Comparison of ENCODE assay signal across 1 cellular context in the genomic region with DNA sequence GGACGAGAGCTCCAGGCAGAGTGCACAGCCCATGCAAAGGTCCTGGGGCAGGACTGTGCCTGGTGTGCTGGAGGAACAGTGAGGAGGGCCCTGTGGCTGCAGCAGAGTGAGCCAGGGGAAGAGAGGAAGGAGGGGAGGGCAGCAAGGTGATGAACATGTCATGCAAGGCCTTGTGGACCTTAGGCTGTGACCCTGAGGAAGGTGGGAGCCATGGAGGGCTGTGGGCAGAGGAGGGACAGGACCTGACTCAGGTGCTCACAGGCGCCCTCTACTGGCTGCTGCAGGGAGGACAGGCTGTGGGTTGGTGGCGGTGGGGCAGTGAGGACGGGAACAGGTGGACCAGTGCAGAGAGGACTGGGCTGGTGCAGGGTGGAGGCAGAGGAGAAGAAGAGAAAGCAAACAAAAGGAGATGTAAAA.
A peak's percentile ranks its signal among the peaks of the same experiment; 100 is the strongest.
TF ChIP-seq lines count a peak whose summit lies in the region.

No MANE protein-coding gene starts in this region.

TF ChIP-seq in K562, 482 proteins besides CTCF, POLR2A, EP300 and RAD21 (continued from another document and continues in another):
- peak; percentile 68 for TF ChIP-seq RBM25 (IDR thresholded peaks at IDR 0.05; ENCODE audit: low read depth, low read length, severe bottlenecking)
- TF ChIP-seq, protein P1, sequence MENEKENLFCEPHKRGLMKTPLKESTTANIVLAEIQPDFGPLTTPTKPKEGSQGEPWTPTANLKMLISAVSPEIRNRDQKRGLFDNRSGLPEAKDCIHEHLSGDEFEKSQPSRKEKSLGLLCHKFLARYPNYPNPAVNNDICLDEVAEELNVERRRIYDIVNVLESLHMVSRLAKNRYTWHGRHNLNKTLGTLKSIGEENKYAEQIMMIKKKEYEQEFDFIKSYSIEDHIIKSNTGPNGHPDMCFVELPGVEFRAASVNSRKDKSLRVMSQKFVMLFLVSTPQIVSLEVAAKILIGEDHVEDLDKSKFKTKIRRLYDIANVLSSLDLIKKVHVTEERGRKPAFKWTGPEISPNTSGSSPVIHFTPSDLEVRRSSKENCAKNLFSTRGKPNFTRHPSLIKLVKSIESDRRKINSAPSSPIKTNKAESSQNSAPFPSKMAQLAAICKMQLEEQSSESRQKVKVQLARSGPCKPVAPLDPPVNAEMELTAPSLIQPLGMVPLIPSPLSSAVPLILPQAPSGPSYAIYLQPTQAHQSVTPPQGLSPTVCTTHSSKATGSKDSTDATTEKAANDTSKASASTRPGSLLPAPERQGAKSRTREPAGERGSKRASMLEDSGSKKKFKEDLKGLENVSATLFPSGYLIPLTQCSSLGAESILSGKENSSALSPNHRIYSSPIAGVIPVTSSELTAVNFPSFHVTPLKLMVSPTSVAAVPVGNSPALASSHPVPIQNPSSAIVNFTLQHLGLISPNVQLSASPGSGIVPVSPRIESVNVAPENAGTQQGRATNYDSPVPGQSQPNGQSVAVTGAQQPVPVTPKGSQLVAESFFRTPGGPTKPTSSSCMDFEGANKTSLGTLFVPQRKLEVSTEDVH (IDR thresholded peaks at IDR 0.05; ENCODE audit: low read depth, partially characterized antibody): peak; percentile 28
- no peak for TF ChIP-seq HNRNPH1 (optimal IDR thresholded peaks at IDR 0.05; ENCODE audit: low read depth, low read length)
- peak; percentile 95 for TF ChIP-seq HDAC2 (IDR thresholded peaks at IDR 0.05)
- TF ChIP-seq CBFA2T3 (IDR thresholded peaks at IDR 0.05): 0 out of 2 replicates have a peak, but pooled peaks have one; percentile 9
- TF ChIP-seq ZNF282 (CRISPR knock-in tag; IDR thresholded peaks at IDR 0.05): no peak
- peak in 1 of 2 experiments; percentile 63; a peak in 1 of 4 replicates for TF ChIP-seq ARNT (IDR thresholded peaks at IDR 0.05)
- no peak for TF ChIP-seq ZNF780A (CRISPR knock-in tag; IDR thresholded peaks at IDR 0.05)
- TF ChIP-seq KDM1A (IDR thresholded peaks at IDR 0.05): peak; percentile 95 to 98
- no peak for TF ChIP-seq SREBF1 (IDR thresholded peaks at IDR 0.05; ENCODE audit: borderline replicate concordance, low read depth, low read length)
- TF ChIP-seq NCOR1 (IDR thresholded peaks at IDR 0.05): no peak
- TF ChIP-seq ZNF766 (CRISPR knock-in tag; conservative IDR thresholded peaks at IDR 0.05): no peak
- no peak for TF ChIP-seq TRIM28 (IDR thresholded peaks at IDR 0.05)
- 0 out of 2 replicates have a peak, but pooled peaks have one; percentile 14 for TF ChIP-seq JUND (IDR thresholded peaks at IDR 0.05; ENCODE audit: borderline replicate concordance, low read depth, low read length)
- TF ChIP-seq JUND (tag; IDR thresholded peaks at IDR 0.05; ENCODE audit: borderline replicate concordance, low read depth, low read length): no peak
- TF ChIP-seq DACH1 (IDR thresholded peaks at IDR 0.05; ENCODE audit: partially characterized antibody): peak; percentile 42
- TF ChIP-seq ZKSCAN8 (CRISPR knock-in tag; IDR thresholded peaks at IDR 0.05): no peak
- no peak for TF ChIP-seq PML (IDR thresholded peaks at IDR 0.05; ENCODE audit: low read length)
- TF ChIP-seq HDAC3 (IDR thresholded peaks at IDR 0.05; ENCODE audit: borderline replicate concordance, partially characterized antibody): no peak
- no peak for TF ChIP-seq CHD2 (IDR thresholded peaks at IDR 0.05; ENCODE audit: low read depth, low read length)
- TF ChIP-seq, protein P2, sequence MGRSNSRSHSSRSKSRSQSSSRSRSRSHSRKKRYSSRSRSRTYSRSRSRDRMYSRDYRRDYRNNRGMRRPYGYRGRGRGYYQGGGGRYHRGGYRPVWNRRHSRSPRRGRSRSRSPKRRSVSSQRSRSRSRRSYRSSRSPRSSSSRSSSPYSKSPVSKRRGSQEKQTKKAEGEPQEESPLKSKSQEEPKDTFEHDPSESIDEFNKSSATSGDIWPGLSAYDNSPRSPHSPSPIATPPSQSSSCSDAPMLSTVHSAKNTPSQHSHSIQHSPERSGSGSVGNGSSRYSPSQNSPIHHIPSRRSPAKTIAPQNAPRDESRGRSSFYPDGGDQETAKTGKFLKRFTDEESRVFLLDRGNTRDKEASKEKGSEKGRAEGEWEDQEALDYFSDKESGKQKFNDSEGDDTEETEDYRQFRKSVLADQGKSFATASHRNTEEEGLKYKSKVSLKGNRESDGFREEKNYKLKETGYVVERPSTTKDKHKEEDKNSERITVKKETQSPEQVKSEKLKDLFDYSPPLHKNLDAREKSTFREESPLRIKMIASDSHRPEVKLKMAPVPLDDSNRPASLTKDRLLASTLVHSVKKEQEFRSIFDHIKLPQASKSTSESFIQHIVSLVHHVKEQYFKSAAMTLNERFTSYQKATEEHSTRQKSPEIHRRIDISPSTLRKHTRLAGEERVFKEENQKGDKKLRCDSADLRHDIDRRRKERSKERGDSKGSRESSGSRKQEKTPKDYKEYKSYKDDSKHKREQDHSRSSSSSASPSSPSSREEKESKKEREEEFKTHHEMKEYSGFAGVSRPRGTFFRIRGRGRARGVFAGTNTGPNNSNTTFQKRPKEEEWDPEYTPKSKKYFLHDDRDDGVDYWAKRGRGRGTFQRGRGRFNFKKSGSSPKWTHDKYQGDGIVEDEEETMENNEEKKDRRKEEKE (IDR thresholded peaks at IDR 0.05; ENCODE audit: borderline replicate concordance in 1 of 2, control insufficient read depth in 1 of 2, low read depth in 2 of 2, low read length in 1 of 2): no peak
- TF ChIP-seq CHD4 (IDR thresholded peaks at IDR 0.05; ENCODE audit: insufficient read depth, insufficient replicate concordance, low read depth, low read length, poor library complexity, severe bottlenecking): peak; percentile 87
- TF ChIP-seq NEUROD1 (IDR thresholded peaks at IDR 0.05; ENCODE audit: borderline replicate concordance, low read depth, low read length, partially characterized antibody): no peak
- TF ChIP-seq MED1 (CRISPR knock-in tag; IDR thresholded peaks at IDR 0.05; ENCODE audit: borderline replicate concordance): no peak
- TF ChIP-seq LEF1 (IDR thresholded peaks at IDR 0.05): no peak
- TF ChIP-seq, protein P3, sequence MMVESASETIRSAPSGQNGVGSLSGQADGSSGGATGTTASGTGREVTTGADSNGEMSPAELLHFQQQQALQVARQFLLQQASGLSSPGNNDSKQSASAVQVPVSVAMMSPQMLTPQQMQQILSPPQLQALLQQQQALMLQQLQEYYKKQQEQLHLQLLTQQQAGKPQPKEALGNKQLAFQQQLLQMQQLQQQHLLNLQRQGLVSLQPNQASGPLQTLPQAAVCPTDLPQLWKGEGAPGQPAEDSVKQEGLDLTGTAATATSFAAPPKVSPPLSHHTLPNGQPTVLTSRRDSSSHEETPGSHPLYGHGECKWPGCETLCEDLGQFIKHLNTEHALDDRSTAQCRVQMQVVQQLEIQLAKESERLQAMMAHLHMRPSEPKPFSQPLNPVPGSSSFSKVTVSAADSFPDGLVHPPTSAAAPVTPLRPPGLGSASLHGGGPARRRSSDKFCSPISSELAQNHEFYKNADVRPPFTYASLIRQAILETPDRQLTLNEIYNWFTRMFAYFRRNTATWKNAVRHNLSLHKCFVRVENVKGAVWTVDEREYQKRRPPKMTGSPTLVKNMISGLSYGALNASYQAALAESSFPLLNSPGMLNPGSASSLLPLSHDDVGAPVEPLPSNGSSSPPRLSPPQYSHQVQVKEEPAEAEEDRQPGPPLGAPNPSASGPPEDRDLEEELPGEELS (CRISPR knock-in tag; IDR thresholded peaks at IDR 0.05; ENCODE audit: borderline replicate concordance): no peak
- no peak for TF ChIP-seq HCFC1 (IDR thresholded peaks at IDR 0.05; ENCODE audit: low read depth, low read length)
- peak; percentile 43; the same call in 1 of the 2 replicates for TF ChIP-seq KLF16 (IDR thresholded peaks at IDR 0.05)
- TF ChIP-seq ZNF384 (IDR thresholded peaks at IDR 0.05; ENCODE audit: low read depth, low read length): no peak
- TF ChIP-seq, protein P4, sequence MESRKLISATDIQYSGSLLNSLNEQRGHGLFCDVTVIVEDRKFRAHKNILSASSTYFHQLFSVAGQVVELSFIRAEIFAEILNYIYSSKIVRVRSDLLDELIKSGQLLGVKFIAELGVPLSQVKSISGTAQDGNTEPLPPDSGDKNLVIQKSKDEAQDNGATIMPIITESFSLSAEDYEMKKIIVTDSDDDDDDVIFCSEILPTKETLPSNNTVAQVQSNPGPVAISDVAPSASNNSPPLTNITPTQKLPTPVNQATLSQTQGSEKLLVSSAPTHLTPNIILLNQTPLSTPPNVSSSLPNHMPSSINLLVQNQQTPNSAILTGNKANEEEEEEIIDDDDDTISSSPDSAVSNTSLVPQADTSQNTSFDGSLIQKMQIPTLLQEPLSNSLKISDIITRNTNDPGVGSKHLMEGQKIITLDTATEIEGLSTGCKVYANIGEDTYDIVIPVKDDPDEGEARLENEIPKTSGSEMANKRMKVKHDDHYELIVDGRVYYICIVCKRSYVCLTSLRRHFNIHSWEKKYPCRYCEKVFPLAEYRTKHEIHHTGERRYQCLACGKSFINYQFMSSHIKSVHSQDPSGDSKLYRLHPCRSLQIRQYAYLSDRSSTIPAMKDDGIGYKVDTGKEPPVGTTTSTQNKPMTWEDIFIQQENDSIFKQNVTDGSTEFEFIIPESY (CRISPR knock-in tag; IDR thresholded peaks at IDR 0.05): no peak
- TF ChIP-seq RBM39 (optimal IDR thresholded peaks at IDR 0.05; ENCODE audit: low read depth, low read length): no peak
- TF ChIP-seq, protein P5, sequence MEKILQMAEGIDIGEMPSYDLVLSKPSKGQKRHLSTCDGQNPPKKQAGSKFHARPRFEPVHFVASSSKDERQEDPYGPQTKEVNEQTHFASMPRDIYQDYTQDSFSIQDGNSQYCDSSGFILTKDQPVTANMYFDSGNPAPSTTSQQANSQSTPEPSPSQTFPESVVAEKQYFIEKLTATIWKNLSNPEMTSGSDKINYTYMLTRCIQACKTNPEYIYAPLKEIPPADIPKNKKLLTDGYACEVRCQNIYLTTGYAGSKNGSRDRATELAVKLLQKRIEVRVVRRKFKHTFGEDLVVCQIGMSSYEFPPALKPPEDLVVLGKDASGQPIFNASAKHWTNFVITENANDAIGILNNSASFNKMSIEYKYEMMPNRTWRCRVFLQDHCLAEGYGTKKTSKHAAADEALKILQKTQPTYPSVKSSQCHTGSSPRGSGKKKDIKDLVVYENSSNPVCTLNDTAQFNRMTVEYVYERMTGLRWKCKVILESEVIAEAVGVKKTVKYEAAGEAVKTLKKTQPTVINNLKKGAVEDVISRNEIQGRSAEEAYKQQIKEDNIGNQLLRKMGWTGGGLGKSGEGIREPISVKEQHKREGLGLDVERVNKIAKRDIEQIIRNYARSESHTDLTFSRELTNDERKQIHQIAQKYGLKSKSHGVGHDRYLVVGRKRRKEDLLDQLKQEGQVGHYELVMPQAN (IDR thresholded peaks at IDR 0.05; ENCODE audit: borderline replicate concordance): 0 out of 2 replicates have a peak, but pooled peaks have one; percentile 56
- TF ChIP-seq RBM14 (IDR thresholded peaks at IDR 0.05; ENCODE audit: borderline replicate concordance, insufficient read depth, low read depth, low read length): no peak
- no peak for TF ChIP-seq FOXA3 (CRISPR knock-in tag; conservative IDR thresholded peaks at IDR 0.05 in 1 of 2, IDR thresholded peaks at IDR 0.05 in 1 of 2)
- TF ChIP-seq, protein P6, sequence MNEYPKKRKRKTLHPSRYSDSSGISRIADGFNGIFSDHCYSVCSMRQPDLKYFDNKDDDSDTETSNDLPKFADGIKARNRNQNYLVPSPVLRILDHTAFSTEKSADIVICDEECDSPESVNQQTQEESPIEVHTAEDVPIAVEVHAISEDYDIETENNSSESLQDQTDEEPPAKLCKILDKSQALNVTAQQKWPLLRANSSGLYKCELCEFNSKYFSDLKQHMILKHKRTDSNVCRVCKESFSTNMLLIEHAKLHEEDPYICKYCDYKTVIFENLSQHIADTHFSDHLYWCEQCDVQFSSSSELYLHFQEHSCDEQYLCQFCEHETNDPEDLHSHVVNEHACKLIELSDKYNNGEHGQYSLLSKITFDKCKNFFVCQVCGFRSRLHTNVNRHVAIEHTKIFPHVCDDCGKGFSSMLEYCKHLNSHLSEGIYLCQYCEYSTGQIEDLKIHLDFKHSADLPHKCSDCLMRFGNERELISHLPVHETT (CRISPR knock-in tag; conservative IDR thresholded peaks at IDR 0.05 in 1 of 2, IDR thresholded peaks at IDR 0.05 in 1 of 2): no peak
- TF ChIP-seq NCOA1 (IDR thresholded peaks at IDR 0.05; ENCODE audit: low read depth): peak; percentile 28; the same call in 1 of the 2 replicates
- peak; percentile 95 for TF ChIP-seq ZFP36 (IDR thresholded peaks at IDR 0.05; ENCODE audit: low read depth, low read length, partially characterized antibody)
- TF ChIP-seq CTBP1 (IDR thresholded peaks at IDR 0.05; ENCODE audit: borderline replicate concordance): peak; percentile 44; the same call in 1 of the 2 replicates
- no peak for TF ChIP-seq ZNF57 (CRISPR knock-in tag; IDR thresholded peaks at IDR 0.05)
- TF ChIP-seq HDAC1 (IDR thresholded peaks at IDR 0.05): peak in 1 of 2 experiments; percentile 51; a peak in 1 of 4 replicates
- no peak; the same call in 1 of the 2 replicates for TF ChIP-seq HLTF (IDR thresholded peaks at IDR 0.05)
- no peak for TF ChIP-seq BRCA1 (IDR thresholded peaks at IDR 0.05)
- TF ChIP-seq BRCA1 (CRISPR knock-in tag; IDR thresholded peaks at IDR 0.05): no peak
- TF ChIP-seq, protein P7, sequence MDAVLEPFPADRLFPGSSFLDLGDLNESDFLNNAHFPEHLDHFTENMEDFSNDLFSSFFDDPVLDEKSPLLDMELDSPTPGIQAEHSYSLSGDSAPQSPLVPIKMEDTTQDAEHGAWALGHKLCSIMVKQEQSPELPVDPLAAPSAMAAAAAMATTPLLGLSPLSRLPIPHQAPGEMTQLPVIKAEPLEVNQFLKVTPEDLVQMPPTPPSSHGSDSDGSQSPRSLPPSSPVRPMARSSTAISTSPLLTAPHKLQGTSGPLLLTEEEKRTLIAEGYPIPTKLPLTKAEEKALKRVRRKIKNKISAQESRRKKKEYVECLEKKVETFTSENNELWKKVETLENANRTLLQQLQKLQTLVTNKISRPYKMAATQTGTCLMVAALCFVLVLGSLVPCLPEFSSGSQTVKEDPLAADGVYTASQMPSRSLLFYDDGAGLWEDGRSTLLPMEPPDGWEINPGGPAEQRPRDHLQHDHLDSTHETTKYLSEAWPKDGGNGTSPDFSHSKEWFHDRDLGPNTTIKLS (IDR thresholded peaks at IDR 0.05; ENCODE audit: borderline replicate concordance, low read depth): no peak
- peak; percentile 59 for TF ChIP-seq SMC3 (conservative IDR thresholded peaks at IDR 0.05; ENCODE audit: insufficient read depth, low read depth, low read length)
- no peak for TF ChIP-seq MCM3 (IDR thresholded peaks at IDR 0.05)
- TF ChIP-seq HDGF (IDR thresholded peaks at IDR 0.05): peak; percentile 73; the same call in 1 of the 2 replicates
- TF ChIP-seq ETV1 (tag; conservative IDR thresholded peaks at IDR 0.05; ENCODE audit: low read depth): no peak
- peak; percentile 100 for TF ChIP-seq BCOR (IDR thresholded peaks at IDR 0.05)
- TF ChIP-seq DNMT1 (IDR thresholded peaks at IDR 0.05): no peak
- no peak for TF ChIP-seq BRD4 (IDR thresholded peaks at IDR 0.05)
- TF ChIP-seq SP1 (CRISPR knock-in tag; IDR thresholded peaks at IDR 0.05): no peak
- TF ChIP-seq CCNT2 (IDR thresholded peaks at IDR 0.05; ENCODE audit: borderline replicate concordance, extremely low read depth, insufficient read length, low read depth, low read length): no peak
- TF ChIP-seq CBX1 (IDR thresholded peaks at IDR 0.05; ENCODE audit: low read depth): peak; percentile 88; the same call in 1 of the 2 replicates
- no peak for TF ChIP-seq XRCC5 (IDR thresholded peaks at IDR 0.05; ENCODE audit: low read depth, low read length)
